In the genomic region with DNA sequence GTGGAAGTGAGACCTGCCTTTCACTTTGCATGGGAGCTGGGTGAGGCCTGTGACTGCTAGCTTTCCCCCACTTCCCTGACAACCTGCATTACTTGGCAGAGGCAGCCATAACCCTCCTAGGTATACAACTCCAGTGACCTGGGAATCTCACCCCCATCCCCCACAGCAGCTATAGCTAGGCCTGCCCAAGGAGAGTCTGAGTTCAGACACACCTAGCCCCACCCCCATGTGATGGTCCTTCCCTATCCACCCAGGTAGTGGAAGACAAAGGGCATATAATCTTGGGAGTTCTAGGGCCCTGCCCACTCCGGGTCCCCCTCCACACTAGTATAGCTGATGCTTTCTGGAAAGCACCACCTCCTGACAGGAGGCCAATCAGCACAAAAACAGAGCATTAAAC, we compare ENCODE assay signal across 13 cellular contexts.
"Had no signal": no experiment of that assay in that cellular context is flagged by ENCODE, and none has a peak within 500 bp of the region (broad histone marks: within the 10 kb centered on the region; RNA-seq: fewer than 3 reads in every experiment).

No MANE protein-coding gene starts in this region.

- H3K4me3 Mint-ChIP-seq: activated CD4-positive, alpha-beta T cell treated with anti-CD3 and anti-CD28 coated beads, Interleukin-2, amount 10 ng/mL, durations not matched to agents 7 days and 5 days; activated T-cell treated with anti-CD3 and anti-CD28 coated beads, Interleukin-2, amount 50 U/mL, for 4 hours had no signal

- H3K27me3 Mint-ChIP-seq: progenitor cell of endocrine pancreas had no signal

- H3K9me3 Mint-ChIP-seq: activated CD4-positive, alpha-beta T cell treated with anti-CD3 and anti-CD28 coated beads, Interleukin-2, amount 10 ng/mL, durations not matched to agents 7 days and 5 days; activated T-cell treated with anti-CD3 and anti-CD28 coated beads, Interleukin-2, amount 50 U/mL, for 4 hours; T-helper 2 cell treated with Interferon-gamma antibody and Interleukin-4, amounts not matched to agents 5 μg/mL and 100 μg/mL, for 36 hours had no signal

- DNase-seq: activated CD4-positive, alpha-beta T cell treated with anti-CD3 and anti-CD28 coated beads, Interleukin-2, amount 10 ng/mL, durations not matched to agents 7 days and 5 days; activated CD4-positive, CD25-positive, alpha-beta regulatory T cell; activated effector memory CD4-positive, alpha-beta T cell treated with anti-CD3 and anti-CD28 coated beads, Interleukin-2, amount 50 U/mL, for 16 hours; activated T-cell treated with anti-CD3 and anti-CD28 coated beads, Interleukin-2, amount 50 U/mL, for 4 hours; midbrain; nucleus accumbens; stimulated activated CD4-positive, alpha-beta T cell treated with anti-CD3 and anti-CD28 coated beads, Interleukin-2, amount 100 ng/mL, for 48 hours; upper lobe of right lung had no signal

- H3K36me3 ChIP-seq: right atrium auricular region, SJSA1, upper lobe of right lung had no signal

- H3K9me3 ChIP-seq: right atrium auricular region, SJSA1, upper lobe of right lung had no signal

- H3K27ac Mint-ChIP-seq: activated CD4-positive, alpha-beta T cell treated with anti-CD3 and anti-CD28 coated beads, Interleukin-2, amount 10 ng/mL, durations not matched to agents 7 days and 5 days; progenitor cell of endocrine pancreas; T-helper 2 cell treated with Interferon-gamma antibody and Interleukin-4, amounts not matched to agents 5 μg/mL and 100 μg/mL, for 36 hours had no signal

- H3K27ac ChIP-seq: right atrium auricular region, SJSA1, upper lobe of right lung had no signal

- H3K27me3 ChIP-seq: right atrium auricular region, SJSA1, upper lobe of right lung had no signal

- H3K4me1 ChIP-seq: right atrium auricular region, upper lobe of right lung had no signal

- ATAC-seq: activated T-cell treated with anti-CD3 and anti-CD28 coated beads, Interleukin-2, amount 50 U/mL, for 4 hours; upper lobe of right lung had no signal

- H3K4me3 ChIP-seq: lung, right atrium auricular region, SJSA1, upper lobe of right lung had no signal
